In the genomic region with DNA sequence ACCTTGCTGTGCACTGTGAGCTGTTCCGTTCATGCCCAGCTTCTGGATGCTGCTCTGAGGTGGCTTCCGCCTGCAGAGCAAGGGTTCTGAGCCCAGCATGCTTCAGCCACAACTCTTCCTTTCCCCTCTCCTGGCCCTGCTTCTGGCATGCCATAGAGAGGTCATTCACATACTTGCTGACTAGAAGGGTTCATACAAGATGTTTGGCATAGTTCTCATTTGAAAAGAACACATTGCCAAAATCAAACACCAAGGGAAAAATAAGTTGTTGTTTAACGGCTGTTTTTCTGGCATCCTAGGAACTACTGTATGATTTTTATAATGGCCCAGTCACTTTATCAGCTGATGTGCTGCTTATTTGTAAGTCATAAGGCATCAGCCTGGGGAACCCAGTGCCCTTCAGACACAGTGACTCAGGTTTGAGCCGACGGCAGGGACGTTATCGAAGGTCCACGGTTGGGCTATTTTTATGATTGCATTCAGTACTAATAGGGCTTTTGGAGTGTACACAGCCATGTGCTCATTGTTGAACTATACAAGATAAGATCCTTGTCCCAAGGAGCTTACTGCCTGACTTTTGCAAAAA, we compare ENCODE assay signal across 13 cellular contexts. TPM values are rescaled to one million over a fixed set of nuclear protein-coding genes. Genes with fewer than 3 reads are reported as not detected.
DNase-seq lines count a peak whose midpoint lies in the region; FAIRE-seq and TF ChIP-seq lines count a peak whose summit lies in the region.
"Had no signal": no experiment of that assay in that cellular context is flagged by ENCODE, and none has a peak within 500 bp of the region (broad histone marks: within the 10 kb centered on the region; RNA-seq: fewer than 3 reads in every experiment).

No MANE protein-coding gene starts in this region.

- peak; percentile 70 for DNase-seq in AG20443 (ENCODE audit: low spot score)
- peak; percentile 66 for DNase-seq in astrocyte (ENCODE audit: low read depth)
- DNase-seq in cardiac muscle cell (ENCODE audit: low read depth in 1 of 2, low spot score in 1 of 2): peak; percentile 72 to 87
- no peak for DNase-seq in osteocyte (ENCODE audit: extremely low spot score, unreplicated experiment)
- DNase-seq in SK-N-SH: no peak
- DNase-seq in KG1 (lab: John Stamatoyannopoulos, UW): no peak
- no peak for DNase-seq in NCI-H1436 treated with DMSO at 0.1 percent for 48 hours (lab: John Stamatoyannopoulos, UW)
- DNase-seq in CD1c-positive myeloid dendritic cell (ENCODE audit: extremely low spot score): no peak
- DNase-seq: activated CD4-positive, alpha-beta T cell treated with anti-CD3 and anti-CD28 coated beads for 1 hour; central memory CD4-positive, alpha-beta T cell; GDM1; mammary epithelial cell had no signal

- TF ChIP-seq RAD21 in SK-N-SH (IDR thresholded peaks at IDR 0.05; ENCODE audit: low read length): no peak

- H3K4me3 Mint-ChIP-seq in astrocyte (ENCODE audit: unreplicated experiment) (no peak overlapping the region), osteocyte (ENCODE audit: unreplicated experiment) (no peak overlapping the region)

- CTCF ChIA-PET in SK-N-SH (lab: Yijun Ruan, JAX): interaction anchor here (0.6 kb wide), 1 partner anchor 12 kb away, joined by 3 read pairs; no protein-coding TSS in a partner anchor

- peaks cover 4% of the 10 kb centered on the region for H3K9me3 ChIP-seq in astrocyte (ENCODE audit: insufficient read depth, low read depth, low read length)
- no peaks in the 10 kb centered on the region for H3K9me3 ChIP-seq in cardiac muscle cell (ENCODE audit: low read depth)
- H3K9me3 ChIP-seq in SK-N-SH: no peaks in the 10 kb centered on the region; the same call in 1 of the 2 replicates
- H3K9me3 ChIP-seq: tibial nerve had no signal

- H3K27me3 ChIP-seq in astrocyte (ENCODE audit: insufficient read depth, low read length) (no peaks in the 10 kb centered on the region), cardiac muscle cell (no peaks in the 10 kb centered on the region), SK-N-SH (ENCODE audit: insufficient read depth) (peaks cover 35% of the 10 kb centered on the region; the same call in 1 of the 2 replicates)
- H3K27me3 ChIP-seq: tibial nerve had no signal

- peaks cover 7% of the 10 kb centered on the region for H3F3A ChIP-seq in SK-N-SH (replicated peaks; ENCODE audit: insufficient read depth)

- peaks cover 52% of the 10 kb centered on the region for H3K4me1 ChIP-seq in astrocyte (ENCODE audit: insufficient read depth, low read length)
- peaks cover 60% of the 10 kb centered on the region for H3K4me1 ChIP-seq in cardiac muscle cell (ENCODE audit: low read depth)
- H3K4me1 ChIP-seq in SK-N-SH (ENCODE audit: control insufficient read depth in 1 of 2, insufficient read depth in 2 of 2, low read depth in 1 of 2, low read length in 1 of 2): peaks cover 0 to 11% of the 10 kb centered on the region in 2 experiments; a peak in 1 of 4 replicates

- H3K27me3 Mint-ChIP-seq in astrocyte (ENCODE audit: low read depth, unreplicated experiment) (peaks cover 6% of the 10 kb centered on the region), osteocyte (ENCODE audit: unreplicated experiment) (no peaks in the 10 kb centered on the region)

- no peak for FAIRE-seq in astrocyte (lab: Jason Lieb, UNC)

- H3K27ac Mint-ChIP-seq in astrocyte (ENCODE audit: unreplicated experiment): no peak overlapping the region
- peak overlapping the region; percentile 97 for H3K27ac Mint-ChIP-seq in osteocyte (ENCODE audit: unreplicated experiment)

- H3K36me3 ChIP-seq in astrocyte (ENCODE audit: insufficient read depth, low read length) (no peaks in the 10 kb centered on the region), cardiac muscle cell (no peaks in the 10 kb centered on the region), SK-N-SH (replicated peaks in 1 of 2; ENCODE audit: control insufficient read depth in 1 of 2, insufficient read depth in 2 of 2, low read length in 1 of 2) (no peaks in the 10 kb centered on the region)
- H3K36me3 ChIP-seq: tibial nerve had no signal

- H3K4me1 Mint-ChIP-seq in astrocyte (ENCODE audit: low read depth, unreplicated experiment): peaks cover 45% of the 10 kb centered on the region
- peaks cover 58% of the 10 kb centered on the region for H3K4me1 Mint-ChIP-seq in osteocyte (ENCODE audit: unreplicated experiment)

- POLR2A ChIA-PET in SK-N-SH (lab: Yijun Ruan, JAX): no interaction called here

- H3K9me3 Mint-ChIP-seq in astrocyte (ENCODE audit: unreplicated experiment) (no peaks in the 10 kb centered on the region), osteocyte (ENCODE audit: unreplicated experiment) (no peaks in the 10 kb centered on the region)

- no peaks in the 10 kb centered on the region for H4K20me1 ChIP-seq in astrocyte (ENCODE audit: insufficient read depth, low read length)
- H4K20me1 ChIP-seq in SK-N-SH (ENCODE audit: insufficient read depth): no peaks in the 10 kb centered on the region

- no peaks in the 10 kb centered on the region for H3K9me2 ChIP-seq in SK-N-SH

- no peak overlapping the region for H2AFZ ChIP-seq in astrocyte (ENCODE audit: low read depth, low read length)
- no peak overlapping the region for H2AFZ ChIP-seq in SK-N-SH (ENCODE audit: low read depth)

- H3K27ac ChIP-seq in astrocyte (ENCODE audit: low read depth, low read length) (peak overlapping the region; percentile 94), cardiac muscle cell (peak overlapping the region; percentile 98), SK-N-SH (ENCODE audit: low read depth in 2 of 2, low read length in 1 of 2) (no peak overlapping the region)
- H3K27ac ChIP-seq: tibial nerve had no signal

- no peak overlapping the region for H3K4me3 ChIP-seq in astrocyte (ENCODE audit: insufficient read depth, low read depth, low read length)
- H3K4me3 ChIP-seq in cardiac muscle cell: no peak overlapping the region
- no peak overlapping the region for H3K4me3 ChIP-seq in SK-N-SH (ENCODE audit: low read depth in 2 of 2, low read length in 1 of 2)
- H3K4me3 ChIP-seq: tibial nerve had no signal

- H3K4me2 ChIP-seq in astrocyte (ENCODE audit: low read length) (peak overlapping the region; percentile 67), SK-N-SH (no peak overlapping the region)

- H3K36me3 Mint-ChIP-seq in astrocyte (ENCODE audit: low read depth, unreplicated experiment) (peaks cover 2% of the 10 kb centered on the region), osteocyte (ENCODE audit: unreplicated experiment) (no peaks in the 10 kb centered on the region)

- TF ChIP-seq EP300 in SK-N-SH (IDR thresholded peaks at IDR 0.05; ENCODE audit: borderline replicate concordance in 1 of 2, low read depth in 1 of 2, low read length in 1 of 2): no peak

- H3K79me2 ChIP-seq in astrocyte (ENCODE audit: insufficient read depth, low read length) (no peaks in the 10 kb centered on the region), SK-N-SH (ENCODE audit: insufficient read depth) (no peaks in the 10 kb centered on the region)

- WGBS in SK-N-SH (ENCODE audit: low lambda C conversion rate): 17% methylated on average over 7 of the region's 8 CpGs

- TF ChIP-seq CTCF in astrocyte (IDR thresholded peaks at IDR 0.05; ENCODE audit: insufficient read depth, low read depth, low read length) (no peak), cardiac muscle cell (IDR thresholded peaks at IDR 0.05; ENCODE audit: low read depth, low read length) (no peak), osteocyte (IDR thresholded peaks at IDR 0.05) (no peak), SK-N-SH (IDR thresholded peaks at IDR 0.05) (no peak)

- H3K9ac ChIP-seq in astrocyte (ENCODE audit: low read length): peak overlapping the region; percentile 72
- no peak overlapping the region for H3K9ac ChIP-seq in SK-N-SH

TF ChIP-seq in SK-N-SH, 30 proteins besides CTCF, POLR2A, EP300 and RAD21:
- TF ChIP-seq GABPA (IDR thresholded peaks at IDR 0.05; ENCODE audit: low read depth) (no peak), RFX5 (IDR thresholded peaks at IDR 0.05; ENCODE audit: low read length) (no peak), RXRA (IDR thresholded peaks at IDR 0.05; ENCODE audit: borderline replicate concordance, low read depth) (no peak), FOXJ3 (CRISPR knock-in tag; IDR thresholded peaks at IDR 0.05) (no peak), TAF1 (IDR thresholded peaks at IDR 0.05; ENCODE audit: borderline replicate concordance, low read depth, low read length) (no peak), TEAD4 (IDR thresholded peaks at IDR 0.05; ENCODE audit: borderline replicate concordance, insufficient read depth) (no peak), IRF3 (IDR thresholded peaks at IDR 0.05; ENCODE audit: low read depth, low read length) (no peak), FOXM1 (IDR thresholded peaks at IDR 0.05; ENCODE audit: low read depth) (no peak), SMC3 (IDR thresholded peaks at IDR 0.05; ENCODE audit: low read depth, low read length) (no peak)
- TF ChIP-seq, protein P1, sequence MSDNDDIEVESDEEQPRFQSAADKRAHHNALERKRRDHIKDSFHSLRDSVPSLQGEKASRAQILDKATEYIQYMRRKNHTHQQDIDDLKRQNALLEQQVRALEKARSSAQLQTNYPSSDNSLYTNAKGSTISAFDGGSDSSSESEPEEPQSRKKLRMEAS (IDR thresholded peaks at IDR 0.05; ENCODE audit: low read depth): no peak

RNA-seq across cellular contexts. Expression of gene CTAGE1, which starts 53.9 kb away (rescaled TPM):
- total RNA-seq in astrocyte (0.12 and 0.30 TPM in 2 replicates), cardiac muscle cell (not detected in 2 replicates), osteocyte (not detected in 2 replicates)
- polyA plus RNA-seq in cardiac muscle cell (not detected in 2 replicates), SK-N-SH (2012; rRNA removed) (0.03 and 0.07 TPM in 2 replicates)
- polyA plus RNA-seq in SK-N-SH (2012; cell fraction: cytosol; rRNA removed): 0.01 TPM in 2 replicates
- polyA plus RNA-seq in SK-N-SH (2012; cell fraction: nucleus; rRNA removed): 0.02 TPM in 1 of 2 replicates, not detected in the other
- total RNA-seq: mammary epithelial cell, tibial nerve had no signal
- polyA plus RNA-seq: mammary epithelial cell had no signal

Comparison
In these comparisons a context has a peak if more than half of its experiments do, and no peak if none do; other contexts are left out.
1. DNase-seq: peak in AG20443 (single experiment), astrocyte (single experiment) and cardiac muscle cell (2 of 2); none in osteocyte (single experiment), SK-N-SH (single experiment), KG1 (single experiment), NCI-H1436 treated with DMSO at 0.1 percent for 48 hours (single experiment) and CD1c-positive myeloid dendritic cell (single experiment).
2. H3K27ac ChIP-seq: peak in astrocyte (single experiment) and cardiac muscle cell (single experiment); none in SK-N-SH (0 of 2).